ENCODE assay signal across 8 cellular contexts in genomic region chr7:149285581-149285975, GRCh38. TPM values are rescaled to one million over a fixed set of nuclear protein-coding genes. Genes with fewer than 3 reads are reported as not detected.
DNase-seq lines count a peak whose midpoint lies in the region; ATAC-seq, FAIRE-seq and TF ChIP-seq lines count a peak whose summit lies in the region.

No MANE protein-coding gene starts in this region.

- no peaks in the 10 kb centered on the region for H3K79me2 ChIP-seq in astrocyte (ENCODE audit: insufficient read depth, low read length)

- H3K36me3 ChIP-seq in astrocyte (ENCODE audit: insufficient read depth, low read length) = peaks cover 2% of the 10 kb centered on the region
- no peaks in the 10 kb centered on the region for H3K36me3 ChIP-seq in iPS-20b (ENCODE audit: insufficient read depth, low read depth, low read length)

- no peaks in the 10 kb centered on the region for H3K27me3 ChIP-seq in astrocyte (ENCODE audit: insufficient read depth, low read length)
- H3K27me3 ChIP-seq in iPS-20b (ENCODE audit: insufficient read depth, low read length) = peaks cover 22% of the 10 kb centered on the region; the same call in 1 of the 2 replicates

- peak overlapping the region; percentile 74 for H2AFZ ChIP-seq in astrocyte (ENCODE audit: low read depth, low read length)

- peak overlapping the region; percentile 97 for H3K4me3 Mint-ChIP-seq in astrocyte (ENCODE audit: unreplicated experiment)
- peak overlapping the region; percentile 90 for H3K4me3 Mint-ChIP-seq in stimulated activated memory B cell treated with anti-CD40 and anti-IgM and Interleukin-4, amounts not matched to agents 10 μg/mL and 1 μg/mL and 100 μg/mL, for 72 hours

- no peak for ATAC-seq in stimulated activated memory B cell treated with anti-CD40 and anti-IgM and Interleukin-4, amounts not matched to agents 10 μg/mL and 1 μg/mL and 100 μg/mL, for 72 hours
- ATAC-seq in HG03342 (IDR thresholded peaks at IDR 0.05; ENCODE audit: unreplicated experiment) = no peak

- H3K27ac ChIP-seq in astrocyte (ENCODE audit: low read depth, low read length) (peak overlapping the region; percentile 4), iPS-20b (ENCODE audit: low read length) (no peak overlapping the region)

- H4K20me1 ChIP-seq in astrocyte (ENCODE audit: insufficient read depth, low read length) = peaks cover 13% of the 10 kb centered on the region

- POLR2A ChIA-PET in HEK293T (lab: Yijun Ruan, JAX) = interaction anchor here (0.9 to 2.4 kb wide), 11 partner anchors 9 to 174 kb away, joined by 3 to 24 read pairs (median 4); partner anchors contain the start of genes ZNF282 and ZNF783

- peaks cover 17% of the 10 kb centered on the region for H3K36me3 Mint-ChIP-seq in astrocyte (ENCODE audit: low read depth, unreplicated experiment)
- peaks cover 30% of the 10 kb centered on the region for H3K36me3 Mint-ChIP-seq in stimulated activated memory B cell treated with anti-CD40 and anti-IgM and Interleukin-4, amounts not matched to agents 10 μg/mL and 1 μg/mL and 100 μg/mL, for 72 hours

- H3K4me1 Mint-ChIP-seq in astrocyte (ENCODE audit: low read depth, unreplicated experiment) = no peaks in the 10 kb centered on the region
- peaks cover 34% of the 10 kb centered on the region for H3K4me1 Mint-ChIP-seq in stimulated activated memory B cell treated with anti-CD40 and anti-IgM and Interleukin-4, amounts not matched to agents 10 μg/mL and 1 μg/mL and 100 μg/mL, for 72 hours

- H3K9me3 Mint-ChIP-seq in astrocyte (ENCODE audit: unreplicated experiment) = no peaks in the 10 kb centered on the region
- H3K9me3 Mint-ChIP-seq in stimulated activated memory B cell treated with anti-CD40 and anti-IgM and Interleukin-4, amounts not matched to agents 10 μg/mL and 1 μg/mL and 100 μg/mL, for 72 hours = no peaks in the 10 kb centered on the region

- H3K4me3 ChIP-seq in AG10803 (ENCODE audit: low read length) = peak overlapping the region; percentile 70
- peak overlapping the region; percentile 68 for H3K4me3 ChIP-seq in astrocyte (ENCODE audit: insufficient read depth, low read depth, low read length)
- H3K4me3 ChIP-seq in iPS-20b (ENCODE audit: low read length) = peak overlapping the region; percentile 78

- no peak for FAIRE-seq in astrocyte (lab: Jason Lieb, UNC)

- DNase-seq in AG10803 (ENCODE audit: low read depth) (peak; percentile 16), HEK293T (ENCODE audit: extremely low spot score) (peak; percentile 61), astrocyte (ENCODE audit: low read depth) (peak; percentile 19), kidney glomerular epithelial cell (lab: John Stamatoyannopoulos, UW) (no peak), T1000 (lab: John Stamatoyannopoulos, UW) (no peak)

- no peaks in the 10 kb centered on the region for H3K9me3 ChIP-seq in astrocyte (ENCODE audit: insufficient read depth, low read depth, low read length)
- no peaks in the 10 kb centered on the region for H3K9me3 ChIP-seq in iPS-20b (ENCODE audit: insufficient read depth, low read depth, low read length)

- peak overlapping the region; percentile 87 for H3K27ac Mint-ChIP-seq in astrocyte (ENCODE audit: unreplicated experiment)
- H3K27ac Mint-ChIP-seq in stimulated activated memory B cell treated with anti-CD40 and anti-IgM and Interleukin-4, amounts not matched to agents 10 μg/mL and 1 μg/mL and 100 μg/mL, for 72 hours = peak overlapping the region; percentile 81

- CTCF ChIA-PET in HEK293T (lab: Yijun Ruan, JAX) = interaction anchor here (0.6 to 2.3 kb wide), 3 partner anchors 23 to 32 kb away, joined by 3 to 14 read pairs (median 8); partner anchors contain the start of gene ZNF783

- peaks cover 2% of the 10 kb centered on the region for H3K27me3 Mint-ChIP-seq in astrocyte (ENCODE audit: low read depth, unreplicated experiment)
- no peaks in the 10 kb centered on the region for H3K27me3 Mint-ChIP-seq in stimulated activated memory B cell treated with anti-CD40 and anti-IgM and Interleukin-4, amounts not matched to agents 10 μg/mL and 1 μg/mL and 100 μg/mL, for 72 hours

- peak overlapping the region; percentile 92 for H3K4me2 ChIP-seq in astrocyte (ENCODE audit: low read length)

- H3K9ac ChIP-seq in astrocyte (ENCODE audit: low read length) = peak overlapping the region; percentile 76
- H3K9ac ChIP-seq in iPS-20b (ENCODE audit: low read depth, low read length) = peak overlapping the region; percentile 80

- peaks cover 10% of the 10 kb centered on the region for H3K4me1 ChIP-seq in astrocyte (ENCODE audit: insufficient read depth, low read length)
- 0 out of 2 replicates have a peak, but pooled peaks cover 3% of the 10 kb centered on the region for H3K4me1 ChIP-seq in iPS-20b (ENCODE audit: insufficient read depth, low read length)

- no peak for TF ChIP-seq CTCF in AG10803 (conservative IDR thresholded peaks at IDR 0.05; ENCODE audit: low read length)
- TF ChIP-seq CTCF in astrocyte (IDR thresholded peaks at IDR 0.05; ENCODE audit: insufficient read depth, low read depth, low read length) = no peak

TF ChIP-seq in HEK293T, 16 proteins besides CTCF, POLR2A, EP300 and RAD21:
- TF ChIP-seq TARDBP (IDR thresholded peaks at IDR 0.05) = no peak
- no peak for TF ChIP-seq SUZ12 (IDR thresholded peaks at IDR 0.05)
- TF ChIP-seq ELF4 (IDR thresholded peaks at IDR 0.05) = no peak
- TF ChIP-seq FOXM1 (IDR thresholded peaks at IDR 0.05; ENCODE audit: borderline replicate concordance) = no peak
- TF ChIP-seq FOXA1 (IDR thresholded peaks at IDR 0.05) = no peak
- TF ChIP-seq FOXK2 (IDR thresholded peaks at IDR 0.05) = no peak
- TF ChIP-seq HDGF (IDR thresholded peaks at IDR 0.05; ENCODE audit: borderline replicate concordance) = no peak
- TF ChIP-seq CTBP1 (IDR thresholded peaks at IDR 0.05; ENCODE audit: borderline replicate concordance) = no peak
- no peak for TF ChIP-seq PKNOX1 (IDR thresholded peaks at IDR 0.05)
- TF ChIP-seq LEF1 (IDR thresholded peaks at IDR 0.05; ENCODE audit: borderline replicate concordance) = no peak
- no peak for TF ChIP-seq BHLHE40 (IDR thresholded peaks at IDR 0.05; ENCODE audit: borderline replicate concordance)
- no peak for TF ChIP-seq L3MBTL2 (conservative IDR thresholded peaks at IDR 0.05)
- no peak for TF ChIP-seq SP1 (IDR thresholded peaks at IDR 0.05)
- TF ChIP-seq ARNT (IDR thresholded peaks at IDR 0.05) = no peak
- no peak for TF ChIP-seq ZNF384 (IDR thresholded peaks at IDR 0.05)
- no peak for TF ChIP-seq NFRKB (IDR thresholded peaks at IDR 0.05)

RNA-seq across cellular contexts. Expression of gene ZNF783, which starts 23.6 kb away (rescaled TPM):
- 10.6 and 11.2 TPM in 2 replicates for total RNA-seq in astrocyte

RNA-seq across cellular contexts. Expression of gene ZNF212, which starts 46.1 kb away (rescaled TPM):
- 8.2 and 8.7 TPM in 2 replicates for total RNA-seq in astrocyte

Comparison
In these comparisons a context has a peak if more than half of its experiments do, and no peak if none do; other contexts are left out.
1. DNase-seq: peak in AG10803 (single experiment), HEK293T (single experiment) and astrocyte (single experiment); none in kidney glomerular epithelial cell (single experiment) and T1000 (single experiment).
2. Peak in every context shown above with its lines, with median percentiles within 50 percentile points of each other: H3K4me3 ChIP-seq.